Comparison of ENCODE assay signal across 13 cellular contexts in genomic region chr6:87182321-87182720, GRCh38.
DNase-seq lines count a peak whose midpoint lies in the region; ATAC-seq and TF ChIP-seq lines count a peak whose summit lies in the region.
"Had no signal": no experiment of that assay in that cellular context is flagged by ENCODE, and none has a peak within 500 bp of the region (broad histone marks: within the 10 kb centered on the region; RNA-seq: fewer than 3 reads in every experiment).

No MANE protein-coding gene starts in this region.

- POLR2A ChIA-PET in HEK293T (lab: Yijun Ruan, JAX), result no interaction called here

- DNase-seq in activated CD4-positive, CD25-positive, alpha-beta regulatory T cell (lab: John Stamatoyannopoulos, UW), result no peak
- peak; percentile 13 for DNase-seq in germinal center (ENCODE audit: low spot score)
- DNase-seq in HEK293T (ENCODE audit: extremely low spot score), result no peak
- DNase-seq in iPS-NIHi7 (ENCODE audit: extremely low spot score), result no peak
- DNase-seq in kidney tubule cell (ENCODE audit: low spot score), result no peak
- DNase-seq: aorta, mesenchymal stem cell, small intestine, T-cell had no signal

- ATAC-seq in activated CD4-positive, CD25-positive, alpha-beta regulatory T cell treated with anti-CD3 and anti-CD28 coated beads, Interleukin-2, amount 50 U/mL, for 24 hours, result peak; percentile 86 to 88
- peak; percentile 71 for ATAC-seq in GM21360 (IDR thresholded peaks at IDR 0.05; ENCODE audit: unreplicated experiment)
- ATAC-seq in HG03066 (IDR thresholded peaks at IDR 0.05; ENCODE audit: low read depth, unreplicated experiment), result peak; percentile 67
- ATAC-seq: HepG2 had no signal

- CTCF ChIA-PET in HEK293T (lab: Yijun Ruan, JAX), result no interaction called here

TF ChIP-seq in HEK293T, 16 proteins besides CTCF, POLR2A, EP300 and RAD21:
- TF ChIP-seq SP1 (IDR thresholded peaks at IDR 0.05), result no peak
- TF ChIP-seq NFRKB (IDR thresholded peaks at IDR 0.05), result no peak
- TF ChIP-seq CTBP1 (IDR thresholded peaks at IDR 0.05; ENCODE audit: borderline replicate concordance), result no peak
- TF ChIP-seq FOXM1 (IDR thresholded peaks at IDR 0.05; ENCODE audit: borderline replicate concordance), result no peak
- no peak for TF ChIP-seq BHLHE40 (IDR thresholded peaks at IDR 0.05; ENCODE audit: borderline replicate concordance)
- TF ChIP-seq LEF1 (IDR thresholded peaks at IDR 0.05; ENCODE audit: borderline replicate concordance), result no peak
- no peak for TF ChIP-seq SUZ12 (IDR thresholded peaks at IDR 0.05)
- no peak for TF ChIP-seq TARDBP (IDR thresholded peaks at IDR 0.05)
- TF ChIP-seq L3MBTL2 (conservative IDR thresholded peaks at IDR 0.05), result no peak
- no peak for TF ChIP-seq ARNT (IDR thresholded peaks at IDR 0.05)
- TF ChIP-seq HDGF (IDR thresholded peaks at IDR 0.05; ENCODE audit: borderline replicate concordance), result no peak
- no peak for TF ChIP-seq ZNF384 (IDR thresholded peaks at IDR 0.05)
- TF ChIP-seq PKNOX1 (IDR thresholded peaks at IDR 0.05), result no peak
- TF ChIP-seq FOXA1 (IDR thresholded peaks at IDR 0.05), result no peak
- TF ChIP-seq FOXK2 (IDR thresholded peaks at IDR 0.05), result no peak
